10 cellular contexts compared by ENCODE assay signal in genomic region chr1:206580438-206581113, GRCh38. TPM values are rescaled to one million over a fixed set of nuclear protein-coding genes. Genes with fewer than 3 reads are reported as not detected.
DNase-seq lines count a peak whose midpoint lies in the region; ATAC-seq and TF ChIP-seq lines count a peak whose summit lies in the region.
"Had no signal": no experiment of that assay in that cellular context is flagged by ENCODE, and none has a peak within 500 bp of the region (broad histone marks: within the 10 kb centered on the region; RNA-seq: fewer than 3 reads in every experiment).

No MANE protein-coding gene starts in this region.

- peak overlapping the region; percentile 91 for H3K27ac Mint-ChIP-seq in activated CD8-positive, alpha-beta T cell treated with anti-CD3 and anti-CD28 coated beads, Interleukin-2, amount 10 ng/mL, durations not matched to agents 7 days and 5 days
- no peak overlapping the region for H3K27ac Mint-ChIP-seq in neural progenitor cell

- no peak for TF ChIP-seq CTCF in right atrium auricular region (IDR thresholded peaks at IDR 0.05)
- TF ChIP-seq CTCF in upper lobe of right lung (IDR thresholded peaks at IDR 0.05) = no peak
- TF ChIP-seq CTCF in neural progenitor cell (IDR thresholded peaks at IDR 0.05) = no peak

- peaks cover 88% of the 10 kb centered on the region for H3K36me3 Mint-ChIP-seq in activated CD8-positive, alpha-beta T cell treated with anti-CD3 and anti-CD28 coated beads, Interleukin-2, amount 10 ng/mL, durations not matched to agents 7 days and 5 days (ENCODE audit: low read depth)
- no peaks in the 10 kb centered on the region for H3K36me3 Mint-ChIP-seq in neural progenitor cell

- intact Hi-C loops in Right ventricle myocardium inferior (cut with DNase I) = no loop called here
- intact Hi-C loops in upper lobe of right lung (cut with DNase I) = loop anchor here (5.0 to 10.0 kb wide), 2 partner anchors 33 to 86 kb away; no protein-coding TSS in a partner anchor

- H3K27me3 ChIP-seq in right atrium auricular region = no peaks in the 10 kb centered on the region
- no peaks in the 10 kb centered on the region for H3K27me3 ChIP-seq in mononuclear cell (ENCODE audit: insufficient read depth, low read length)
- no peaks in the 10 kb centered on the region for H3K27me3 ChIP-seq in upper lobe of right lung
- no peaks in the 10 kb centered on the region for H3K27me3 ChIP-seq in neural progenitor cell

- H4K20me1 ChIP-seq in neural progenitor cell (ENCODE audit: low read depth) = no peaks in the 10 kb centered on the region

- H3K36me3 ChIP-seq in right atrium auricular region (no peaks in the 10 kb centered on the region), upper lobe of right lung (peaks cover 23% of the 10 kb centered on the region), neural progenitor cell (no peaks in the 10 kb centered on the region)

- H3K27me3 Mint-ChIP-seq in activated CD8-positive, alpha-beta T cell treated with anti-CD3 and anti-CD28 coated beads, Interleukin-2, amount 10 ng/mL, durations not matched to agents 7 days and 5 days (ENCODE audit: low read depth) = no peaks in the 10 kb centered on the region
- H3K27me3 Mint-ChIP-seq in neural progenitor cell (ENCODE audit: insufficient read depth, low read depth) = peaks cover 6% of the 10 kb centered on the region

- H3K4me2 ChIP-seq in neural progenitor cell = no peak overlapping the region

- H3K27ac ChIP-seq in right atrium auricular region (peak overlapping the region; percentile 37 to 70), upper lobe of right lung (peak overlapping the region; percentile 73), neural progenitor cell (no peak overlapping the region)

- no peaks in the 10 kb centered on the region for H3F3A ChIP-seq in neural progenitor cell (ENCODE audit: low read depth)

- no peaks in the 10 kb centered on the region for H3K9me3 ChIP-seq in right atrium auricular region
- H3K9me3 ChIP-seq in mononuclear cell (ENCODE audit: low read depth, low read length) = no peaks in the 10 kb centered on the region
- H3K9me3 ChIP-seq in upper lobe of right lung = no peaks in the 10 kb centered on the region
- H3K9me3 ChIP-seq in neural progenitor cell (ENCODE audit: low read depth) = no peaks in the 10 kb centered on the region

- H3K4me1 Mint-ChIP-seq in activated CD8-positive, alpha-beta T cell treated with anti-CD3 and anti-CD28 coated beads, Interleukin-2, amount 10 ng/mL, durations not matched to agents 7 days and 5 days (ENCODE audit: low read depth) = peaks cover 94% of the 10 kb centered on the region
- H3K4me1 Mint-ChIP-seq in neural progenitor cell = peaks cover 4% of the 10 kb centered on the region

- DNase-seq in right atrium auricular region (ENCODE audit: low spot score) = no peak
- no peak for DNase-seq in Right ventricle myocardium inferior (ENCODE audit: missing footprints)
- DNase-seq in activated CD8-positive, alpha-beta T cell treated with anti-CD3 and anti-CD28 coated beads, Interleukin-2, amount 10 ng/mL, durations not matched to agents 7 days and 5 days = no peak
- no peak for DNase-seq in upper lobe of right lung
- no peak for DNase-seq in neural progenitor cell (ENCODE audit: low spot score)
- no peak for DNase-seq in HUDEP-2 (lab: John Stamatoyannopoulos, UW; ENCODE audit: unreplicated experiment in 76 of 76)
- DNase-seq in SKM-1 treated with dmso at 0.1 percent for 144 hours (lab: John Stamatoyannopoulos, UW; ENCODE audit: unreplicated experiment) = no peak
- DNase-seq: NCI-H510A had no signal

- H3K4me1 ChIP-seq in right atrium auricular region (peaks cover 0 to 37% of the 10 kb centered on the region in 2 donors), mononuclear cell (ENCODE audit: insufficient read depth, low read length) (peaks cover 85% of the 10 kb centered on the region), upper lobe of right lung (peaks cover 74% of the 10 kb centered on the region), neural progenitor cell (peaks cover 8% of the 10 kb centered on the region)

- no peak overlapping the region for H3K4me3 ChIP-seq in right atrium auricular region
- peak overlapping the region; percentile 8 for H3K4me3 ChIP-seq in mononuclear cell (ENCODE audit: low read length)
- H3K4me3 ChIP-seq in upper lobe of right lung = no peak overlapping the region
- no peak overlapping the region for H3K4me3 ChIP-seq in neural progenitor cell

- H3K9me3 Mint-ChIP-seq in activated CD8-positive, alpha-beta T cell treated with anti-CD3 and anti-CD28 coated beads, Interleukin-2, amount 10 ng/mL, durations not matched to agents 7 days and 5 days (ENCODE audit: insufficient read depth) = no peaks in the 10 kb centered on the region
- H3K9me3 Mint-ChIP-seq in neural progenitor cell = no peaks in the 10 kb centered on the region

- ATAC-seq in Right ventricle myocardium inferior (no peak), upper lobe of right lung (no peak)
- ATAC-seq in activated CD8-positive, alpha-beta T cell treated with anti-CD3 and anti-CD28 coated beads, Interleukin-2, amount 10 ng/mL, durations not matched to agents 7 days and 5 days = peak; percentile 38
- ATAC-seq: HCT116 had no signal

- peak overlapping the region; percentile 77 for H3K4me3 Mint-ChIP-seq in activated CD8-positive, alpha-beta T cell treated with anti-CD3 and anti-CD28 coated beads, Interleukin-2, amount 10 ng/mL, durations not matched to agents 7 days and 5 days
- no peak overlapping the region for H3K4me3 Mint-ChIP-seq in neural progenitor cell

- no peak overlapping the region for H3K9ac ChIP-seq in neural progenitor cell

- no peaks in the 10 kb centered on the region for H3K79me2 ChIP-seq in neural progenitor cell (ENCODE audit: low read depth)

- H2AFZ ChIP-seq in neural progenitor cell (replicated peaks) = no peak overlapping the region

- CTCF ChIA-PET in activated CD8-positive, alpha-beta T cell treated with anti-CD3 and anti-CD28 coated beads, Interleukin-2, amount 10 ng/mL, durations not matched to agents 7 days and 5 days (lab: Charles Lee) = interaction anchor here (0.8 to 18.9 kb wide), 19 partner anchors 8 to 113 kb away, joined by 3 to 728 read pairs (median 4); partner anchors contain the start of genes EIF2D and IKBKE

- POLR2A ChIA-PET in activated CD8-positive, alpha-beta T cell treated with anti-CD3 and anti-CD28 coated beads, Interleukin-2, amount 10 ng/mL, durations not matched to agents 7 days and 5 days (lab: Charles Lee) = interaction anchor here (0.6 to 16.7 kb wide), 11 partner anchors 12 to 342 kb away, joined by 3 to 276 read pairs (median 3); no protein-coding TSS in a partner anchor

RNA-seq across cellular contexts. Expression of gene EIF2D, which starts 31.7 kb away (rescaled TPM):
- total RNA-seq in right atrium auricular region = 10 to 100 TPM; 21.7 to 30.4 TPM
- total RNA-seq in Right ventricle myocardium inferior = 26.0 TPM
- total RNA-seq in activated CD8-positive, alpha-beta T cell treated with anti-CD3 and anti-CD28 coated beads, Interleukin-2, amount 10 ng/mL, durations not matched to agents 7 days and 5 days = 10 to 100 TPM; 41.6 to 45.1 TPM
- total RNA-seq in mononuclear cell = 38.3 TPM
- 49.8 TPM for total RNA-seq in upper lobe of right lung
- total RNA-seq in neural progenitor cell (ENCODE audit: low replicate concordance) = 45.2 and 47.5 TPM in 2 replicates

RNA-seq across cellular contexts. Expression of gene DYRK3, which starts 54.8 kb away (rescaled TPM):
- total RNA-seq in right atrium auricular region (10 to 100 TPM; 16.5 to 20.6 TPM), Right ventricle myocardium inferior (21.9 TPM), mononuclear cell (1.5 TPM), upper lobe of right lung (8.1 TPM), neural progenitor cell (ENCODE audit: low replicate concordance) (21.9 and 22.7 TPM in 2 replicates)
- total RNA-seq in activated CD8-positive, alpha-beta T cell treated with anti-CD3 and anti-CD28 coated beads, Interleukin-2, amount 10 ng/mL, durations not matched to agents 7 days and 5 days = 1 to 10 TPM; 5.3 to 5.9 TPM
